Comparison of ENCODE assay signal across 25 cellular contexts in genomic region chr2:4963106-4963505, GRCh38.
"Had no signal": no experiment of that assay in that cellular context is flagged by ENCODE, and none has a peak within 500 bp of the region (broad histone marks: within the 10 kb centered on the region; RNA-seq: fewer than 3 reads in every experiment).

No MANE protein-coding gene starts in this region.

- H3K27ac Mint-ChIP-seq: activated CD8-positive, alpha-beta T cell treated with anti-CD3 and anti-CD28 coated beads for 36 hours; activated naive CD4-positive, alpha-beta T cell treated with anti-CD3 and anti-CD28 coated beads, Interleukin-2, amount 50 U/mL, for 24 hours had no signal

- ATAC-seq: activated CD4-positive, CD25-positive, alpha-beta regulatory T cell treated with anti-CD3 and anti-CD28 coated beads, Interleukin-2, amount 50 U/mL, for 24 hours; activated CD8-positive, alpha-beta T cell treated with anti-CD3 and anti-CD28 coated beads for 36 hours had no signal

- H3K9me3 Mint-ChIP-seq: activated naive CD4-positive, alpha-beta T cell treated with anti-CD3 and anti-CD28 coated beads, Interleukin-2, amount 50 U/mL, for 24 hours had no signal

- H3K9ac ChIP-seq: KMS-11, SK-N-SH had no signal

- H3K36me3 ChIP-seq: Peyer's patch, SJCRH30 had no signal

- H3K27me3 ChIP-seq: Peyer's patch had no signal

- H3K4me2 ChIP-seq: KMS-11, SK-N-SH had no signal

- H3K27me3 Mint-ChIP-seq: activated CD8-positive, alpha-beta T cell treated with anti-CD3 and anti-CD28 coated beads for 36 hours; activated naive CD4-positive, alpha-beta T cell treated with anti-CD3 and anti-CD28 coated beads, Interleukin-2, amount 50 U/mL, for 24 hours; central memory CD8-positive, alpha-beta T cell had no signal

- H3K4me1 Mint-ChIP-seq: activated naive CD4-positive, alpha-beta T cell treated with anti-CD3 and anti-CD28 coated beads, Interleukin-2, amount 50 U/mL, for 24 hours; central memory CD8-positive, alpha-beta T cell had no signal

- H3K9me3 ChIP-seq: Peyer's patch, SJCRH30 had no signal

- H3K27ac ChIP-seq: KMS-11, Peyer's patch, RWPE1, SJCRH30 had no signal

- H3K4me3 Mint-ChIP-seq: activated CD8-positive, alpha-beta T cell treated with anti-CD3 and anti-CD28 coated beads for 36 hours; activated naive CD4-positive, alpha-beta T cell treated with anti-CD3 and anti-CD28 coated beads, Interleukin-2, amount 50 U/mL, for 24 hours; central memory CD8-positive, alpha-beta T cell had no signal

- H3K36me3 Mint-ChIP-seq: activated naive CD4-positive, alpha-beta T cell treated with anti-CD3 and anti-CD28 coated beads, Interleukin-2, amount 50 U/mL, for 24 hours had no signal

- H3K4me3 ChIP-seq: Peyer's patch, SJCRH30 had no signal

- H3K4me1 ChIP-seq: Peyer's patch, SJCRH30 had no signal

- DNase-seq: activated CD4-positive, alpha-beta T cell treated with anti-CD3 and anti-CD28 coated beads for 4 hours; activated CD8-positive, alpha-beta memory T cell treated with anti-CD3 and anti-CD28 coated beads, Interleukin-2, amount 50 U/mL, for 4 hours; activated CD8-positive, alpha-beta T cell treated with anti-CD3 and anti-CD28 coated beads for 36 hours; activated effector memory CD4-positive, alpha-beta T cell treated with Interleukin-2 at 50 U/mL for 16 hours; activated naive CD4-positive, alpha-beta T cell; aorta; NCI-H1092; NCI-H1417 treated with DMSO at 0.1 percent for 48 hours; NCI-H1694; NCI-H2029; NCI-H2107; NCI-H345; NCI-H510A; NCI-H526 treated with DMSO at 0.1 percent for 48 hours; OCI-M1; Peyer's patch; Right ventricle myocardium superior; SJCRH30; T-helper 1 cell had no signal
